ENCODE assay signal across 8 cellular contexts in genomic region chr12:76878899-76879709, GRCh38. TPM values are rescaled to one million over a fixed set of nuclear protein-coding genes. Genes with fewer than 3 reads are reported as not detected.
DNase-seq lines count a peak whose midpoint lies in the region; ATAC-seq and TF ChIP-seq lines count a peak whose summit lies in the region.

TSS of gene CSRP2 (minus strand) at chr12:76879019. CDS start at chr12:76866260, 12,759 bp downstream.

- ATAC-seq in SK-N-SH treated with all-trans-retinoic acid at 6 μM for 48 hours, result peak; percentile 91
- ATAC-seq in Right ventricle myocardium superior (ENCODE audit: poor library complexity), result peak; percentile 97

- TF ChIP-seq CTCF in NB4 (IDR thresholded peaks at IDR 0.05; ENCODE audit: low read depth, low read length) (no peak), ovary (IDR thresholded peaks at IDR 0.05) (peak in 1 of 3 donors; percentile 16), tibial nerve (IDR thresholded peaks at IDR 0.05) (peak in 4 of 5 experiments; percentile 11 to 27 (median 22))

- H3K27ac ChIP-seq in ovary (peak within 1 kb of the TSS; percentile 13 to 82), tibial nerve (peak within 1 kb of the TSS; percentile 63 to 88 (median 85))

- no peak for TF ChIP-seq POLR2A in NB4 (IDR thresholded peaks at IDR 0.05; ENCODE audit: extremely low read depth, insufficient read length)
- TF ChIP-seq POLR2A in ovary (IDR thresholded peaks at IDR 0.05), result peak; percentile 55
- TF ChIP-seq POLR2A in tibial nerve (IDR thresholded peaks at IDR 0.05), result peak; percentile 40 to 83

- no peaks in the 10 kb centered on the region for H3K4me1 ChIP-seq in ovary (ENCODE audit: insufficient read depth)
- H3K4me1 ChIP-seq in tibial nerve, result peaks cover 0 to 26% (median 0%) of the 10 kb centered on the region in 4 donors

- WGBS in ovary, 3 donors, result 0 to 2% (median 1%) methylated on average over 47 to 71 of the region's 71 CpGs
- WGBS in tibial nerve, 2 donors, result 2 to 3% methylated on average over 33 to 49 of the region's 71 CpGs

- intact Hi-C loops in Right ventricle myocardium superior (cut with DNase I), result no loop called here
- intact Hi-C loops in ovary (cut with DNase I), result loop anchor here in 1 of 4 donors (10.0 kb wide), 1 partner anchor 114 kb away; the partner anchor contains the start of gene ZDHHC17

- H3K27me3 ChIP-seq in ovary (no peaks in the 10 kb centered on the region), tibial nerve (no peaks in the 10 kb centered on the region)

- H3K9me3 ChIP-seq in ovary (no peaks in the 10 kb centered on the region), tibial nerve (no peaks in the 10 kb centered on the region)

- no peak for TF ChIP-seq EP300 in ovary (IDR thresholded peaks at IDR 0.05)
- TF ChIP-seq EP300 in tibial nerve (IDR thresholded peaks at IDR 0.05), result peak in 1 of 2 donors; percentile 90

- DNase-seq in GM04503 (ENCODE audit: low read depth) (peak; percentile 54), HCEC 1CT (peak; percentile 82), NB4 (ENCODE audit: low read depth) (peak; percentile 74), Right ventricle myocardium superior (peak; percentile 94), ovary (peak; percentile 82 to 93 (median 91)), tibial nerve (ENCODE audit: low spot score in 2 of 2) (peak; percentile 80)
- DNase-seq in activated naive CD8-positive, alpha-beta T cell treated with anti-CD3 and anti-CD28 coated beads, Interleukin-2, amount 50 U/mL, for 16 hours (ENCODE audit: low read depth, low spot score), result peak; percentile 12

- H3K36me3 ChIP-seq in ovary, result no peaks in the 10 kb centered on the region
- H3K36me3 ChIP-seq in tibial nerve, result no peaks in the 10 kb centered on the region

- H3K4me3 ChIP-seq in NB4 (ENCODE audit: low read depth, low read length) (peak within 1 kb of the TSS; percentile 27), ovary (peak within 1 kb of the TSS; percentile 88), tibial nerve (peak within 1 kb of the TSS; percentile 48 to 68 (median 58))

TF ChIP-seq in SK-N-SH treated with all-trans-retinoic acid at 6 μM for 48 hours, 23 proteins besides CTCF, POLR2A, EP300 and RAD21:
- TF ChIP-seq ISL1 (CRISPR knock-in tag; IDR thresholded peaks at IDR 0.05), result no peak
- TF ChIP-seq CREB5 (CRISPR knock-in tag; IDR thresholded peaks at IDR 0.05; ENCODE audit: low read depth), result no peak
- TF ChIP-seq, protein P1, sequence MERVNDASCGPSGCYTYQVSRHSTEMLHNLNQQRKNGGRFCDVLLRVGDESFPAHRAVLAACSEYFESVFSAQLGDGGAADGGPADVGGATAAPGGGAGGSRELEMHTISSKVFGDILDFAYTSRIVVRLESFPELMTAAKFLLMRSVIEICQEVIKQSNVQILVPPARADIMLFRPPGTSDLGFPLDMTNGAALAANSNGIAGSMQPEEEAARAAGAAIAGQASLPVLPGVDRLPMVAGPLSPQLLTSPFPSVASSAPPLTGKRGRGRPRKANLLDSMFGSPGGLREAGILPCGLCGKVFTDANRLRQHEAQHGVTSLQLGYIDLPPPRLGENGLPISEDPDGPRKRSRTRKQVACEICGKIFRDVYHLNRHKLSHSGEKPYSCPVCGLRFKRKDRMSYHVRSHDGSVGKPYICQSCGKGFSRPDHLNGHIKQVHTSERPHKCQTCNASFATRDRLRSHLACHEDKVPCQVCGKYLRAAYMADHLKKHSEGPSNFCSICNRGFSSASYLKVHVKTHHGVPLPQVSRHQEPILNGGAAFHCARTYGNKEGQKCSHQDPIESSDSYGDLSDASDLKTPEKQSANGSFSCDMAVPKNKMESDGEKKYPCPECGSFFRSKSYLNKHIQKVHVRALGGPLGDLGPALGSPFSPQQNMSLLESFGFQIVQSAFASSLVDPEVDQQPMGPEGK (CRISPR knock-in tag; IDR thresholded peaks at IDR 0.05; ENCODE audit: borderline replicate concordance), result peak; percentile 36; the same call in 1 of the 2 replicates
- TF ChIP-seq ZC3H10 (CRISPR knock-in tag; IDR thresholded peaks at IDR 0.05), result no peak
- no peak for TF ChIP-seq OSR1 (CRISPR knock-in tag; IDR thresholded peaks at IDR 0.05)
- no peak for TF ChIP-seq RARB (CRISPR knock-in tag; IDR thresholded peaks at IDR 0.05)
- TF ChIP-seq ZNF8 (CRISPR knock-in tag; IDR thresholded peaks at IDR 0.05), result peak; percentile 60

RNA-seq across cellular contexts. Expression of gene CSRP2, which starts in this region (rescaled TPM):
- total RNA-seq in Right ventricle myocardium superior (40.9 TPM), ovary (10 to 100 TPM in 6 of 7 donors, 1 to 10 TPM in 1; 7.8 to 22.3 (median 11.8) TPM), tibial nerve (10 to 100 TPM in 3 of 4 donors, 1 to 10 TPM in 1; 5.0 to 28.6 (median 18.4) TPM)
- 10 to 100 TPM; 48.2 to 64.5 TPM for polyA plus RNA-seq in ovary

Comparison
In these comparisons a context has a peak if more than half of its experiments do, and no peak if none do; other contexts are left out.
1. Peak in every context shown above with its lines: DNase-seq, ATAC-seq, H3K4me3 ChIP-seq and H3K27ac ChIP-seq.
2. DNase-seq: peak in every context shown above with its lines; median percentile 94 in Right ventricle myocardium superior; 91 in ovary; 82 in HCEC 1CT; 80 in tibial nerve; 74 in NB4; 54 in GM04503; 12 in activated naive CD8-positive, alpha-beta T cell treated with anti-CD3 and anti-CD28 coated beads, Interleukin-2, amount 50 U/mL, for 16 hours.
3. H3K4me3 ChIP-seq: peak in every context shown above with its lines; median percentile 88 in ovary; 58 in tibial nerve; 27 in NB4.